In the genomic region with DNA sequence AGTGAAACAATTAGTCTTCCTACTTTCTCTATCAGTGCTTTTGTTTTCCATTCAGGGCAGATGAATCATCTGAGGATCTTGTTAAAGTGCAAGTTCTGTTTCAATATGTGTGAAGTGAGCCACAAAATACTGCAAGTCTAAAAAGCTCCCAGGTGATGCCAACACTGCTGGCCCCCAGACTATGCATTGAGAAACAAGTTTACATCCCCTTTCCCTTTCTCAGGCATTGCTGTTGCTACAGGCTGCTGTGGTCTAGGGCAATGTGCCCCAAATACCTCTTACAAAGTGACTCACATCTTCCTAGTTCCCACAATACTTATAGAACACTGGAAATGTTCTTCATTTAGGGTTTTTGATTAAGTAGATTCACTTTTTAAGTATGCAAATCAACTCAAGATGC, we compare ENCODE assay signal across 12 cellular contexts. TPM values are rescaled to one million over a fixed set of nuclear protein-coding genes. Genes with fewer than 3 reads are reported as not detected.
DNase-seq lines count a peak whose midpoint lies in the region; FAIRE-seq and TF ChIP-seq lines count a peak whose summit lies in the region.
"Had no signal": no experiment of that assay in that cellular context is flagged by ENCODE, and none has a peak within 500 bp of the region (broad histone marks: within the 10 kb centered on the region; RNA-seq: fewer than 3 reads in every experiment).

No MANE protein-coding gene starts in this region.

- no peak overlapping the region for H3K4me3 Mint-ChIP-seq in nephron progenitor cell

- H3K27ac Mint-ChIP-seq in nephron progenitor cell = no peak overlapping the region

- no peaks in the 10 kb centered on the region for H3K36me3 ChIP-seq in A673 (ENCODE audit: insufficient read depth, low read length, poor library complexity, severe bottlenecking)
- H3K36me3 ChIP-seq in small intestine (ENCODE audit: control insufficient read depth in 2 of 2, insufficient read depth in 2 of 2, low read length in 2 of 2) = no peaks in the 10 kb centered on the region
- H3K36me3 ChIP-seq: HAP-1 had no signal

- CTCF ChIA-PET in A673 (lab: Charles Lee) = no interaction called here

- H3K27me3 Mint-ChIP-seq in nephron progenitor cell (ENCODE audit: low read depth, poor library complexity) = no peaks in the 10 kb centered on the region

- no peaks in the 10 kb centered on the region for H3K9me3 Mint-ChIP-seq in nephron progenitor cell

- H3K27ac ChIP-seq in A673 (ENCODE audit: low read depth, low read length, poor library complexity, severe bottlenecking) (no peak overlapping the region), small intestine (ENCODE audit: low read depth in 1 of 2, low read length in 1 of 2) (no peak overlapping the region)

- intact Hi-C loops in A673 (cut with micrococcal nuclease; ENCODE audit: unreplicated experiment) = no loop called here

- FAIRE-seq in small intestine (lab: Jason Lieb, UNC) = no peak

- H3K27me3 ChIP-seq in A673 (replicated peaks; ENCODE audit: insufficient read depth, low read depth, low read length, poor library complexity) = no peaks in the 10 kb centered on the region
- H3K27me3 ChIP-seq in small intestine (ENCODE audit: control insufficient read depth in 2 of 2, insufficient read depth in 2 of 2, low read length in 2 of 2) = no peaks in the 10 kb centered on the region

- TF ChIP-seq CTCF in GM12865 (IDR thresholded peaks at IDR 0.05; ENCODE audit: insufficient read depth, low read depth, low read length, missing control alignments) (no peak), fibroblast of the aortic adventitia (IDR thresholded peaks at IDR 0.05; ENCODE audit: insufficient read depth, low read length) (no peak), A673 (conservative IDR thresholded peaks at IDR 0.05; ENCODE audit: low read depth, low read length) (no peak), nephron progenitor cell (IDR thresholded peaks at IDR 0.05) (no peak)

- BruUV-seq in A673 (replicated peaks; lab: Mats Ljungman, UMichigan) = no TSS peak

- POLR2A ChIA-PET in A673 (lab: Charles Lee; ENCODE audit: low non-redundant PET) = no interaction called here

- H3K36me3 Mint-ChIP-seq in nephron progenitor cell (ENCODE audit: low read depth) = no peaks in the 10 kb centered on the region

- H3K4me1 Mint-ChIP-seq in nephron progenitor cell = peaks cover 2% of the 10 kb centered on the region

- no peaks in the 10 kb centered on the region for H3K9me3 ChIP-seq in A673 (ENCODE audit: low read depth, low read length, poor library complexity, severe bottlenecking)
- H3K9me3 ChIP-seq in small intestine (ENCODE audit: control insufficient read depth, low read depth) = no peaks in the 10 kb centered on the region
- H3K9me3 ChIP-seq: HAP-1 had no signal

- H3K4me1 ChIP-seq in A673 (ENCODE audit: insufficient read depth, low read length, poor library complexity, severe bottlenecking) (no peaks in the 10 kb centered on the region), small intestine (ENCODE audit: control insufficient read depth in 2 of 2, insufficient read depth in 1 of 2, low read depth in 1 of 2, low read length in 1 of 2) (no peaks in the 10 kb centered on the region)
- H3K4me1 ChIP-seq: HAP-1 had no signal

- DNase-seq in AG08396 (ENCODE audit: low spot score) (peak; percentile 30), GM12865 (ENCODE audit: low read depth) (peak; percentile 20), SKM-1 (lab: John Stamatoyannopoulos, UW; ENCODE audit: unreplicated experiment) (peak; percentile 11), fibroblast of the aortic adventitia (ENCODE audit: low read depth) (peak; percentile 90), NCI-H2171 (lab: John Stamatoyannopoulos, UW) (no peak), A673 (ENCODE audit: low spot score) (no peak), nephron progenitor cell (no peak), small intestine (no peak)
- DNase-seq: Calu3, erythroblast had no signal

- H3K4me3 ChIP-seq in GM12865 (ENCODE audit: low read depth, low read length) (no peak overlapping the region), fibroblast of the aortic adventitia (ENCODE audit: low read depth, low read length) (no peak overlapping the region), A673 (ENCODE audit: low read depth, low read length, poor library complexity, severe bottlenecking) (no peak overlapping the region), small intestine (ENCODE audit: low read depth in 1 of 2, low read length in 2 of 2) (no peak overlapping the region)
- H3K4me3 ChIP-seq: HAP-1, K562 had no signal

RNA-seq across cellular contexts. Expression of a gene that starts 31.8 kb away (rescaled TPM):
- total RNA-seq in fibroblast of the aortic adventitia (ENCODE audit: low replicate concordance) (15.8 and 32.2 TPM in 2 replicates), A673 (2021) (65.9 and 98.5 TPM in 2 replicates)
- polyA plus RNA-seq in small intestine = 100 to 1,000 TPM; 106 to 227 (median 178) TPM

Comparison
In these comparisons a context has a peak if more than half of its experiments do, and no peak if none do; other contexts are left out.
1. DNase-seq: peak in AG08396 (single experiment), GM12865 (single experiment), SKM-1 (single experiment) and fibroblast of the aortic adventitia (single experiment); none in NCI-H2171 (single experiment), A673 (single experiment), nephron progenitor cell (single experiment) and small intestine (single experiment).